ENCODE assay signal across 26 cellular contexts in the genomic region with DNA sequence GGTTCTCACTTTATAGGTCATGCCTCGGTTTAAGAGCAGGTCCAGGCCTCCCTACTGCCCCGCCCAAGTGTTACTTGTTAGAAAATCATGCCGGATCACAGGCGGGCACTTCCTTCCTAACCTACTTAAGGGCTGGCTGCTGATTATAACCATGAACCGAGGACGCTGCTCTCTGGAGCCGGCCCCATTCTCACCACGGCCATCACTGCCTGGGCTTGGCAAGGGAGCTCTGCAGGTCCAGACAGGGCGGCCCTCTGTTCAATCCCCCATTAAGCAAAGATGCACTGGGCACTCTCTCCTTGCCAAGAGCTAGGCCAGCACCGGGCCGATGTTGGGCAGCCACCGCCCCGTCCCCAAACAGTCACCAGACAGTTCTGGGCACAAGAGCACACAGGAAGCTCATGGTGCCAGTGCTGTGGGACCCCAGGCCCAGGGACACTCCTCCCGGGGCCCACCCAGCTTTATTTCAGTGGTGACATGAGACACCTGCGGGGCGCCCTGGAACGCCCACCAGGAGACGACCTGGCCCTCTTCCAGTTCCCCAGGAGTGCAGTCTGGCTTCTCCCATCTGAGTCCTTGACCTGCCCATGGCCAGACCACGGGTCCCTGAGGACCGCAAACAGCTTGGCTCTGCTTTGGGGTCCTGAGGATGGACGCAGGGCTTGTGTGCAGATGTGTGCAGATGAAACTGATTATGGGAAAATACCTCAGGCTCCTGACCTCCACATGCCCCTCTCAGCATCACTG. TPM values are rescaled to one million over a fixed set of nuclear protein-coding genes. Genes with fewer than 3 reads are reported as not detected.
DNase-seq lines count a peak whose midpoint lies in the region; ATAC-seq and TF ChIP-seq lines count a peak whose summit lies in the region.
"Had no signal": no experiment of that assay in that cellular context is flagged by ENCODE, and none has a peak within 500 bp of the region (broad histone marks: within the 10 kb centered on the region; RNA-seq: fewer than 3 reads in every experiment).

No MANE protein-coding gene starts in this region.

- intact Hi-C loops in left cardiac atrium (cut with DNase I) = no loop called here

- no peak overlapping the region for H2AFZ ChIP-seq in osteoblast (ENCODE audit: low read length)

- H3K4me3 ChIP-seq in osteoblast (ENCODE audit: insufficient read depth, low read length) = no peak overlapping the region

- H3K27me3 ChIP-seq in osteoblast (ENCODE audit: insufficient read depth, low read length) = peaks cover 40% of the 10 kb centered on the region

- H3K4me1 ChIP-seq in osteoblast (ENCODE audit: insufficient read depth, low read length) = no peaks in the 10 kb centered on the region

- peaks cover 29% of the 10 kb centered on the region for H3K4me1 Mint-ChIP-seq in central memory CD8-positive, alpha-beta T cell

- ATAC-seq in central memory CD8-positive, alpha-beta T cell (replicated peaks; ENCODE audit: extremely low read depth, poor library complexity, severe bottlenecking) = no peak
- ATAC-seq in left cardiac atrium = no peak
- ATAC-seq in GM21576 (IDR thresholded peaks at IDR 0.05; ENCODE audit: unreplicated experiment) = no peak
- no peak for ATAC-seq in GM21447 (IDR thresholded peaks at IDR 0.05; ENCODE audit: unreplicated experiment)
- ATAC-seq in HG02938 (IDR thresholded peaks at IDR 0.05; ENCODE audit: unreplicated experiment) = no peak
- ATAC-seq: activated naive CD8-positive, alpha-beta T cell treated with anti-CD3 and anti-CD28 coated beads, Interleukin-2, amount 50 U/mL, for 24 hours; activated T-cell treated with anti-CD3 and anti-CD28 coated beads, Interleukin-2, amount 50 U/mL, for 4 hours; naive thymus-derived CD8-positive, alpha-beta T cell had no signal

- peak overlapping the region; percentile 50 for H3K27ac Mint-ChIP-seq in central memory CD8-positive, alpha-beta T cell (ENCODE audit: low read depth)
- H3K27ac Mint-ChIP-seq: activated CD4-positive, alpha-beta T cell treated with anti-CD3 and anti-CD28 coated beads, Interleukin-2, amount 10 ng/mL, durations not matched to agents 7 days and 5 days; activated naive CD8-positive, alpha-beta T cell treated with anti-CD3 and anti-CD28 coated beads, Interleukin-2, amount 50 U/mL, for 24 hours; B cell had no signal

- H3K79me2 ChIP-seq in osteoblast (ENCODE audit: insufficient read depth, low read length) = no peaks in the 10 kb centered on the region

- TF ChIP-seq CTCF in osteoblast (IDR thresholded peaks at IDR 0.05; ENCODE audit: extremely low read depth, low read depth, low read length) = no peak

- H3K9me3 Mint-ChIP-seq in central memory CD8-positive, alpha-beta T cell = no peaks in the 10 kb centered on the region
- H3K9me3 Mint-ChIP-seq: activated CD4-positive, alpha-beta T cell treated with anti-CD3 and anti-CD28 coated beads, Interleukin-2, amount 10 ng/mL, durations not matched to agents 7 days and 5 days; activated naive CD8-positive, alpha-beta T cell treated with anti-CD3 and anti-CD28 coated beads, Interleukin-2, amount 50 U/mL, for 24 hours; activated T-cell treated with anti-CD3 and anti-CD28 coated beads, Interleukin-2, amount 50 U/mL, for 4 hours; naive thymus-derived CD8-positive, alpha-beta T cell had no signal

- no peaks in the 10 kb centered on the region for H3K27me3 Mint-ChIP-seq in central memory CD8-positive, alpha-beta T cell
- H3K27me3 Mint-ChIP-seq: activated CD4-positive, alpha-beta T cell treated with anti-CD3 and anti-CD28 coated beads, Interleukin-2, amount 10 ng/mL, durations not matched to agents 7 days and 5 days had no signal

- in situ Hi-C loops in G401 (cut with HindIII; ENCODE audit: low sequenced_read_pairs) = no loop called here

- no peaks in the 10 kb centered on the region for H4K20me1 ChIP-seq in osteoblast (ENCODE audit: insufficient read depth, low read length)

- no peak overlapping the region for H3K27ac ChIP-seq in osteoblast (ENCODE audit: low read depth, low read length)

- no peak overlapping the region for H3K4me2 ChIP-seq in osteoblast (ENCODE audit: insufficient read depth, low read length)

- H3K9me3 ChIP-seq in osteoblast (ENCODE audit: low read depth, low read length) = no peaks in the 10 kb centered on the region
- H3K9me3 ChIP-seq: Caco-2 had no signal

- H3K4me3 Mint-ChIP-seq in central memory CD8-positive, alpha-beta T cell = no peak overlapping the region
- H3K4me3 Mint-ChIP-seq: activated CD4-positive, alpha-beta T cell treated with anti-CD3 and anti-CD28 coated beads, Interleukin-2, amount 10 ng/mL, durations not matched to agents 7 days and 5 days; activated naive CD8-positive, alpha-beta T cell treated with anti-CD3 and anti-CD28 coated beads, Interleukin-2, amount 50 U/mL, for 24 hours; activated T-cell treated with anti-CD3 and anti-CD28 coated beads, Interleukin-2, amount 50 U/mL, for 4 hours; B cell; naive thymus-derived CD8-positive, alpha-beta T cell had no signal

- no peaks in the 10 kb centered on the region for H3K36me3 ChIP-seq in osteoblast (ENCODE audit: insufficient read depth, low read length)

- peaks cover 2% of the 10 kb centered on the region for H3K36me3 Mint-ChIP-seq in central memory CD8-positive, alpha-beta T cell (ENCODE audit: insufficient read depth)
- H3K36me3 Mint-ChIP-seq: naive thymus-derived CD8-positive, alpha-beta T cell had no signal

- peak; percentile 41 for DNase-seq in G401 (ENCODE audit: low spot score)
- DNase-seq in central memory CD8-positive, alpha-beta T cell (ENCODE audit: low spot score in 2 of 2) = no peak
- DNase-seq in left cardiac atrium = peak; percentile 16
- DNase-seq in osteoblast (ENCODE audit: insufficient read length, low spot score, missing footprints) = peak; percentile 70
- no peak for DNase-seq in effector CD4-positive, alpha-beta T cell
- DNase-seq: activated CD4-positive, alpha-beta T cell treated with anti-CD3 and anti-CD28 coated beads, Interleukin-2, amount 10 ng/mL, durations not matched to agents 7 days and 5 days; activated naive CD8-positive, alpha-beta T cell treated with anti-CD3 and anti-CD28 coated beads, Interleukin-2, amount 50 U/mL, for 24 hours; activated T-cell treated with anti-CD3 and anti-CD28 coated beads, Interleukin-2, amount 50 U/mL, for 4 hours; Caco-2; effector memory CD4-positive, alpha-beta T cell; erythroblast; Kasumi-1; MV-4-11; naive thymus-derived CD8-positive, alpha-beta T cell; NCI-H1694 treated with DMSO at 0.1 percent for 48 hours; NCI-H524; NK-92 treated with Interleukin-12 subunit alpha and Interleukin-12 subunit beta, amount 100 ng/mL, for 24 hours; retina; SIG-M5; stimulated activated CD4-positive, alpha-beta T cell treated with anti-CD3 and anti-CD28 coated beads, Interleukin-4, amount 100 ng/mL, for 1 hour; SW 1271; T1000 had no signal

RNA-seq across cellular contexts. Expression of a gene that starts 44.0 kb away (rescaled TPM):
- 0.37 and 1.3 TPM in 2 replicates for total RNA-seq in G401 (2014; rRNA removed; shearing (Covaris generic))
- total RNA-seq in left cardiac atrium (10 to 100 TPM; 14.3 to 23.1 TPM), osteoblast (0.29 and 0.36 TPM in 2 replicates)

Comparison
In these comparisons a context has a peak if more than half of its experiments do, and no peak if none do; other contexts are left out.
1. DNase-seq: peak in G401 (single experiment), left cardiac atrium (single experiment) and osteoblast (single experiment); none in central memory CD8-positive, alpha-beta T cell (0 of 2) and effector CD4-positive, alpha-beta T cell (single experiment).